In the genomic region with DNA sequence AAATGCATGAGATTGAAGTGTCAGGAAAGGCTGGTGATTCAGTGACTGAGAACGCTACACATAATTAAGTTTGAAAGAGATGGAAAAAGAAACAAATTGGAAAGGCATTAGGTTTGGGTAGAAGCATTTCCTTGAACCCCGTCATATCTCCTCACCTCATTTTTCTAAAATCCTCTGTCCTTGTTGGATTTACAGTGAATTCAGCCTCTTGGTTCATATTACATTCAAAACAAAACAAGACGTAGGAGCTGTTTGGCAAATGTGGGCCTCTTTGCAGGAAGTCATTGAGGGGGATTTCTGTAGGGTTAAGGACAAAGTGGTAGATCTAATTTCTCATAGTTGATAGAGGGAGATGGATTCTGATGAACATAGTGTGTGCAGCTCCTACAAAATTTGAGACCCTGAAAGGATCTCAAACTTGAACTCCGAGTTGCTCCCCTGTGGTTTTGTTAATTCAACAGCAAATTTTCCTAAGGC, we compare ENCODE assay signal across 11 cellular contexts. TPM values are rescaled to one million over a fixed set of nuclear protein-coding genes. Genes with fewer than 3 reads are reported as not detected.
DNase-seq lines count a peak whose midpoint lies in the region; ATAC-seq and TF ChIP-seq lines count a peak whose summit lies in the region.
"Had no signal": no experiment of that assay in that cellular context is flagged by ENCODE, and none has a peak within 500 bp of the region (broad histone marks: within the 10 kb centered on the region; RNA-seq: fewer than 3 reads in every experiment).

No MANE protein-coding gene starts in this region.

- H3K36me3 Mint-ChIP-seq in activated T-cell treated with anti-CD3 and anti-CD28 coated beads, Interleukin-2, amount 50 U/mL, for 24 hours (ENCODE audit: low read depth), result peaks cover 2% of the 10 kb centered on the region
- peaks cover 15% of the 10 kb centered on the region for H3K36me3 Mint-ChIP-seq in endodermal cell (ENCODE audit: low read depth)
- H3K36me3 Mint-ChIP-seq in HFFc6 (ENCODE audit: low read depth), result no peaks in the 10 kb centered on the region

- H3K9me3 ChIP-seq in HUES64 (ENCODE audit: insufficient read depth, low read depth, low read length) (no peaks in the 10 kb centered on the region), endodermal cell (ENCODE audit: control insufficient read depth, low read length) (peaks cover 34% of the 10 kb centered on the region), subcutaneous abdominal adipose tissue (ENCODE audit: control insufficient read depth in 5 of 5, low read length in 5 of 5) (no peaks in the 10 kb centered on the region)

- H3K36me3 ChIP-seq in HUES64 (ENCODE audit: insufficient read depth, low read length) (no peaks in the 10 kb centered on the region), endodermal cell (ENCODE audit: control insufficient read depth, insufficient read depth, low read length) (no peaks in the 10 kb centered on the region), subcutaneous abdominal adipose tissue (ENCODE audit: control insufficient read depth in 5 of 5, insufficient read depth in 5 of 5, low read length in 5 of 5) (no peaks in the 10 kb centered on the region)

- TF ChIP-seq CTCF in endodermal cell (conservative IDR thresholded peaks at IDR 0.05) (no peak), HFFc6 (IDR thresholded peaks at IDR 0.05) (no peak)

- DNase-seq in activated T-cell treated with anti-CD3 and anti-CD28 coated beads, Interleukin-2, amount 50 U/mL, for 24 hours, result no peak
- DNase-seq in activated T-cell treated with anti-CD3 and anti-CD28 coated beads, Interleukin-2, amount 50 U/mL, for 1 hour, result no peak
- no peak for DNase-seq in endodermal cell
- DNase-seq in HFFc6, result no peak
- no peak for DNase-seq in RPMI8226
- DNase-seq: effector CD4-positive, alpha-beta T cell; small intestine had no signal

- peaks cover 3% of the 10 kb centered on the region for H3K27me3 Mint-ChIP-seq in activated T-cell treated with anti-CD3 and anti-CD28 coated beads, Interleukin-2, amount 50 U/mL, for 24 hours
- H3K27me3 Mint-ChIP-seq in endodermal cell (ENCODE audit: insufficient read depth), result peaks cover 1% of the 10 kb centered on the region
- peaks cover 30% of the 10 kb centered on the region for H3K27me3 Mint-ChIP-seq in HFFc6 (ENCODE audit: insufficient read depth)

- peaks cover 6% of the 10 kb centered on the region for H3K4me1 ChIP-seq in HUES64 (ENCODE audit: insufficient read depth, low read length)
- peaks cover 15% of the 10 kb centered on the region for H3K4me1 ChIP-seq in endodermal cell (ENCODE audit: control insufficient read depth, insufficient read depth, low read length)
- H3K4me1 ChIP-seq in subcutaneous abdominal adipose tissue (ENCODE audit: control insufficient read depth in 5 of 5, insufficient read depth in 5 of 5, low read length in 5 of 5), result no peaks in the 10 kb centered on the region

- no peak for ATAC-seq in GM18498 (IDR thresholded peaks at IDR 0.05; ENCODE audit: unreplicated experiment)

- H3K27ac Mint-ChIP-seq in activated T-cell treated with anti-CD3 and anti-CD28 coated beads, Interleukin-2, amount 50 U/mL, for 24 hours, result peak overlapping the region; percentile 86
- H3K27ac Mint-ChIP-seq in endodermal cell (peak overlapping the region; percentile 91), HFFc6 (no peak overlapping the region)

- WGBS in HUES64, result 83% methylated on average over 4 of the region's 4 CpGs
- 72 to 92% methylated on average over 2 to 4 of the region's 4 CpGs for WGBS in endodermal cell (ENCODE audit: insufficient coverage in 1 of 2, insufficient read length in 1 of 2), 2 experiments

- 0 out of 2 replicates have a peak overlapping the region, but pooled peaks have one; percentile 35 for H3K9ac ChIP-seq in HUES64 (ENCODE audit: low read depth, low read length)
- H3K9ac ChIP-seq in endodermal cell (ENCODE audit: extremely low read depth, low read length, poor library complexity, severe bottlenecking), result no peak overlapping the region
- H3K9ac ChIP-seq in subcutaneous abdominal adipose tissue (ENCODE audit: low read length in 5 of 5), result peak overlapping the region in 1 of 5 donors; percentile 8

- no peak overlapping the region for H3K27ac ChIP-seq in HUES64 (ENCODE audit: low read depth, low read length)
- no peak overlapping the region for H3K27ac ChIP-seq in endodermal cell (ENCODE audit: low read depth, low read length)
- H3K27ac ChIP-seq in subcutaneous abdominal adipose tissue (ENCODE audit: low read depth, low read length), result peak overlapping the region; percentile 30
- H3K27ac ChIP-seq: SK-N-MC had no signal

- peaks cover 28% of the 10 kb centered on the region for H3K4me1 Mint-ChIP-seq in activated T-cell treated with anti-CD3 and anti-CD28 coated beads, Interleukin-2, amount 50 U/mL, for 24 hours (ENCODE audit: low read depth)
- H3K4me1 Mint-ChIP-seq in endodermal cell, result peaks cover 41% of the 10 kb centered on the region
- H3K4me1 Mint-ChIP-seq in HFFc6 (ENCODE audit: low read depth), result peaks cover 6% of the 10 kb centered on the region

- H3K4me3 Mint-ChIP-seq in activated T-cell treated with anti-CD3 and anti-CD28 coated beads, Interleukin-2, amount 50 U/mL, for 24 hours, result peak overlapping the region; percentile 70
- H3K4me3 Mint-ChIP-seq in endodermal cell (no peak overlapping the region), HFFc6 (no peak overlapping the region)

- peaks cover 10% of the 10 kb centered on the region for H3K9me3 Mint-ChIP-seq in activated T-cell treated with anti-CD3 and anti-CD28 coated beads, Interleukin-2, amount 50 U/mL, for 24 hours
- H3K9me3 Mint-ChIP-seq in endodermal cell (peaks cover 34% of the 10 kb centered on the region), HFFc6 (peaks cover 17% of the 10 kb centered on the region)

- H3K4me3 ChIP-seq in HUES64 (ENCODE audit: low read length) (no peak overlapping the region), endodermal cell (ENCODE audit: low read length) (peak overlapping the region; percentile 34), subcutaneous abdominal adipose tissue (ENCODE audit: low read depth in 1 of 5, low read length in 5 of 5) (peak overlapping the region; percentile 41 to 60 (median 51))
- H3K4me3 ChIP-seq: SK-N-MC had no signal

- no peaks in the 10 kb centered on the region for H3K27me3 ChIP-seq in HUES64 (ENCODE audit: insufficient read depth, low read length)
- no peaks in the 10 kb centered on the region for H3K27me3 ChIP-seq in endodermal cell (ENCODE audit: control insufficient read depth, insufficient read depth, low read length, poor library complexity, severe bottlenecking)
- no peaks in the 10 kb centered on the region for H3K27me3 ChIP-seq in subcutaneous abdominal adipose tissue (ENCODE audit: control insufficient read depth in 5 of 5, insufficient read depth in 4 of 5, low read length in 5 of 5)

RNA-seq across cellular contexts. Expression of a gene that starts 0.6 kb away (rescaled TPM):
- polyA plus RNA-seq in HUES64 (2013, experiment 1 of 2), result 0.55 TPM
- 1.1 TPM for polyA plus RNA-seq in HUES64 (2013, experiment 2 of 2)
- total RNA-seq in endodermal cell, result 10 to 100 TPM in 1 of 2 donors, 1 to 10 TPM in 1; 7.6 to 13.5 TPM
- 2.6 TPM for polyA plus RNA-seq in endodermal cell (2013, experiment 1 of 2)
- polyA plus RNA-seq in endodermal cell (2013, experiment 2 of 2), result 2.7 TPM
- 1 to 10 TPM in 3 of 6 experiments, under 1 TPM in 3; 0.47 to 1.8 (median 1.0) TPM for total RNA-seq in HFFc6 (2021; fragmentation: NEBNext Ultra II Directional; extraction: Animal tissue kit (Norgen Biotek cat#: 25700))

RNA-seq across cellular contexts. Expression of a gene that starts 51.9 kb away (rescaled TPM):
- polyA plus RNA-seq in HUES64 (2013, experiment 1 of 2), result 9.5 TPM
- polyA plus RNA-seq in HUES64 (2013, experiment 2 of 2), result 12.0 TPM
- total RNA-seq in endodermal cell, result 100 to 1,000 TPM in 1 of 2 donors, 10 to 100 TPM in 1; 95.1 to 125 TPM
- 32.0 TPM for polyA plus RNA-seq in endodermal cell (2013, experiment 1 of 2)
- polyA plus RNA-seq in endodermal cell (2013, experiment 2 of 2), result 35.9 TPM
- total RNA-seq in HFFc6 (2021; fragmentation: NEBNext Ultra II Directional; extraction: Animal tissue kit (Norgen Biotek cat#: 25700)), result 10 to 100 TPM; 14.6 to 33.4 (median 31.4) TPM
